Comparison of ENCODE assay signal across 1 cellular context in genomic region chr11:124943731-124944130, GRCh38.
TF ChIP-seq lines count a peak whose summit lies in the region.

No MANE protein-coding gene starts in this region.

TF ChIP-seq in HepG2, 621 proteins besides CTCF, POLR2A, EP300 and RAD21:
- no peak for TF ChIP-seq MAFG (CRISPR knock-in tag; IDR thresholded peaks at IDR 0.05)
- no peak for TF ChIP-seq ZNF780A (CRISPR knock-in tag; IDR thresholded peaks at IDR 0.05)
- no peak for TF ChIP-seq MAF1 (CRISPR knock-in tag; IDR thresholded peaks at IDR 0.05; ENCODE audit: borderline replicate concordance)
